Comparison of ENCODE assay signal across 9 cellular contexts in genomic region chr19:1171755-1172352, GRCh38. TPM values are rescaled to one million over a fixed set of nuclear protein-coding genes. Genes with fewer than 3 reads are reported as not detected.
DNase-seq lines count a peak whose midpoint lies in the region.
"Had no signal": no experiment of that assay in that cellular context is flagged by ENCODE, and none has a peak within 500 bp of the region (broad histone marks: within the 10 kb centered on the region; RNA-seq: fewer than 3 reads in every experiment).

No MANE protein-coding gene starts in this region.

- DNase-seq in NCI-H2029 (lab: John Stamatoyannopoulos, UW) (peak; percentile 14), NCI-H2029 treated with DMSO at 0.1 percent for 48 hours (lab: John Stamatoyannopoulos, UW) (no peak), iris pigment epithelial cell (ENCODE audit: low read depth) (peak; percentile 23), substantia nigra (lab: John Stamatoyannopoulos, UW) (peak in 2 of 49 donors; percentile 10 to 36), NCI-H1105 treated with DMSO at 0.1 percent for 48 hours (lab: John Stamatoyannopoulos, UW) (no peak), activated gamma-delta T cell (lab: John Stamatoyannopoulos, UW) (no peak), NCI-H1092 treated with DMSO at 0.1 percent for 48 hours (lab: John Stamatoyannopoulos, UW) (no peak)
- no peak for DNase-seq in activated T-helper 1 cell treated with anti-CD3 and anti-CD28 coated beads, Interleukin-12 subunit alpha, Interleukin-12 subunit beta, Interleukin-2, Interleukin-4 antibody, amounts not matched to agents 30 ng/mL and 10 ng/mL and 1 ng/mL, durations not matched to agents 14 hours and 24 hours and 36 hours (ENCODE audit: low spot score)
- DNase-seq: OCI-M1 had no signal

- no peaks in the 10 kb centered on the region for H3K27me3 Mint-ChIP-seq in activated T-helper 1 cell treated with anti-CD3 and anti-CD28 coated beads, Interleukin-12 subunit alpha, Interleukin-12 subunit beta, Interleukin-2, Interleukin-4 antibody, amounts not matched to agents 30 ng/mL and 10 ng/mL and 1 ng/mL, durations not matched to agents 14 hours and 24 hours and 36 hours (ENCODE audit: insufficient read depth)

- peaks cover 15% of the 10 kb centered on the region for H3K36me3 Mint-ChIP-seq in activated T-helper 1 cell treated with anti-CD3 and anti-CD28 coated beads, Interleukin-12 subunit alpha, Interleukin-12 subunit beta, Interleukin-2, Interleukin-4 antibody, amounts not matched to agents 30 ng/mL and 10 ng/mL and 1 ng/mL, durations not matched to agents 14 hours and 24 hours and 36 hours (ENCODE audit: low read depth)

- H3K9me3 Mint-ChIP-seq in activated T-helper 1 cell treated with anti-CD3 and anti-CD28 coated beads, Interleukin-12 subunit alpha, Interleukin-12 subunit beta, Interleukin-2, Interleukin-4 antibody, amounts not matched to agents 30 ng/mL and 10 ng/mL and 1 ng/mL, durations not matched to agents 14 hours and 24 hours and 36 hours: no peaks in the 10 kb centered on the region

- peaks cover 16% of the 10 kb centered on the region for H3K4me1 Mint-ChIP-seq in activated T-helper 1 cell treated with anti-CD3 and anti-CD28 coated beads, Interleukin-12 subunit alpha, Interleukin-12 subunit beta, Interleukin-2, Interleukin-4 antibody, amounts not matched to agents 30 ng/mL and 10 ng/mL and 1 ng/mL, durations not matched to agents 14 hours and 24 hours and 36 hours (ENCODE audit: low read depth)

- no peak overlapping the region for H3K27ac Mint-ChIP-seq in activated T-helper 1 cell treated with anti-CD3 and anti-CD28 coated beads, Interleukin-12 subunit alpha, Interleukin-12 subunit beta, Interleukin-2, Interleukin-4 antibody, amounts not matched to agents 30 ng/mL and 10 ng/mL and 1 ng/mL, durations not matched to agents 14 hours and 24 hours and 36 hours

- H3K27ac ChIP-seq in substantia nigra (ENCODE audit: low read depth, low read length, poor library complexity, severe bottlenecking): peak overlapping the region; percentile 61

- intact Hi-C loops in activated T-helper 1 cell treated with anti-CD3 and anti-CD28 coated beads, Interleukin-12 subunit alpha, Interleukin-12 subunit beta, Interleukin-2, Interleukin-4 antibody, amounts not matched to agents 30 ng/mL and 10 ng/mL and 1 ng/mL, durations not matched to agents 14 hours and 24 hours and 36 hours (cut with micrococcal nuclease): no loop called here

- H3K4me3 Mint-ChIP-seq in activated T-helper 1 cell treated with anti-CD3 and anti-CD28 coated beads, Interleukin-12 subunit alpha, Interleukin-12 subunit beta, Interleukin-2, Interleukin-4 antibody, amounts not matched to agents 30 ng/mL and 10 ng/mL and 1 ng/mL, durations not matched to agents 14 hours and 24 hours and 36 hours: peak overlapping the region; percentile 89

RNA-seq across cellular contexts. Expression of gene SBNO2, which starts 2.2 kb away (rescaled TPM):
- 95.5 and 96.9 TPM in 2 replicates for total RNA-seq in activated T-helper 1 cell treated with anti-CD3 and anti-CD28 coated beads, Interleukin-12 subunit alpha, Interleukin-12 subunit beta, Interleukin-2, Interleukin-4 antibody, amounts not matched to agents 30 ng/mL and 10 ng/mL and 1 ng/mL, durations not matched to agents 14 hours and 24 hours and 36 hours

RNA-seq across cellular contexts. Expression of gene STK11, which starts 33.7 kb away (rescaled TPM):
- total RNA-seq in activated T-helper 1 cell treated with anti-CD3 and anti-CD28 coated beads, Interleukin-12 subunit alpha, Interleukin-12 subunit beta, Interleukin-2, Interleukin-4 antibody, amounts not matched to agents 30 ng/mL and 10 ng/mL and 1 ng/mL, durations not matched to agents 14 hours and 24 hours and 36 hours: 69.6 and 71.3 TPM in 2 replicates

Comparison
In these comparisons a context has a peak if more than half of its experiments do, and no peak if none do; other contexts are left out.
1. DNase-seq: peak in NCI-H2029 (single experiment) and iris pigment epithelial cell (single experiment); none in NCI-H2029 treated with DMSO at 0.1 percent for 48 hours (single experiment), activated T-helper 1 cell treated with anti-CD3 and anti-CD28 coated beads, Interleukin-12 subunit alpha, Interleukin-12 subunit beta, Interleukin-2, Interleukin-4 antibody, amounts not matched to agents 30 ng/mL and 10 ng/mL and 1 ng/mL, durations not matched to agents 14 hours and 24 hours and 36 hours (single experiment), NCI-H1105 treated with DMSO at 0.1 percent for 48 hours (single experiment), activated gamma-delta T cell (single experiment) and NCI-H1092 treated with DMSO at 0.1 percent for 48 hours (single experiment).